ENCODE assay signal across 23 cellular contexts in genomic region chr15:89458440-89458839, GRCh38. TPM values are rescaled to one million over a fixed set of nuclear protein-coding genes. Genes with fewer than 3 reads are reported as not detected.
"Had no signal": no experiment of that assay in that cellular context is flagged by ENCODE, and none has a peak within 500 bp of the region (broad histone marks: within the 10 kb centered on the region; RNA-seq: fewer than 3 reads in every experiment).

No MANE protein-coding gene starts in this region.

- H3K4me1 Mint-ChIP-seq: activated naive CD4-positive, alpha-beta T cell treated with anti-CD3 and anti-CD28 coated beads, Interleukin-2, amount 50 U/mL, for 24 hours had no signal

- DNase-seq: activated CD4-positive, alpha-beta T cell treated with anti-CD3 and anti-CD28 coated beads for 48 hours; activated CD4-positive, alpha-beta T cell treated with anti-CD3 and anti-CD28 coated beads, Interleukin-2, amount 50 U/mL, for 4 hours; activated CD4-positive, CD25-positive, alpha-beta regulatory T cell treated with anti-CD3 and anti-CD28 coated beads, Interleukin-2, amount 50 U/mL, for 72 hours; activated CD8-positive, alpha-beta memory T cell treated with anti-CD3 and anti-CD28 coated beads, Interleukin-2, amount 50 U/mL, for 48 hours; activated CD8-positive, alpha-beta T cell treated with anti-CD3 and anti-CD28 coated beads, Interleukin-2, amount 10 ng/mL, durations not matched to agents 7 days and 5 days; activated T-cell treated with anti-CD3 and anti-CD28 coated beads, Interleukin-2, amount 50 U/mL, for 1 hour; Kasumi-1; KBM-7; NCI-H1105; NCI-H1436; NCI-H1694 treated with DMSO at 0.1 percent for 48 hours; NCI-H2029 treated with DMSO at 0.1 percent for 48 hours; NCI-H510A treated with DMSO at 0.1 percent for 48 hours; NCI-H69; PC-3; SHP77 treated with DMSO at 0.1 percent for 48 hours; T-helper 9 cell had no signal

- FAIRE-seq: RCC 7860 had no signal

- H3K9me3 Mint-ChIP-seq: activated naive CD4-positive, alpha-beta T cell treated with anti-CD3 and anti-CD28 coated beads, Interleukin-2, amount 50 U/mL, for 24 hours had no signal

- H3K4me3 Mint-ChIP-seq: activated CD8-positive, alpha-beta T cell treated with anti-CD3 and anti-CD28 coated beads, Interleukin-2, amount 10 ng/mL, durations not matched to agents 7 days and 5 days; activated naive CD4-positive, alpha-beta T cell treated with anti-CD3 and anti-CD28 coated beads, Interleukin-2, amount 50 U/mL, for 24 hours; central memory CD8-positive, alpha-beta T cell; T-helper 1 cell treated with Interleukin-12 subunit alpha and Interleukin-12 subunit beta and Interleukin-4 antibody, amounts not matched to agents 30 μg/mL and 1 μg/mL, for 36 hours; WTC11 had no signal

- ATAC-seq: activated CD8-positive, alpha-beta T cell treated with anti-CD3 and anti-CD28 coated beads, Interleukin-2, amount 10 ng/mL, durations not matched to agents 7 days and 5 days; PC-3; WTC11 had no signal

- H3K27ac Mint-ChIP-seq: activated CD8-positive, alpha-beta T cell treated with anti-CD3 and anti-CD28 coated beads, Interleukin-2, amount 10 ng/mL, durations not matched to agents 7 days and 5 days; activated naive CD4-positive, alpha-beta T cell treated with anti-CD3 and anti-CD28 coated beads, Interleukin-2, amount 50 U/mL, for 24 hours; T-helper 1 cell treated with Interleukin-12 subunit alpha and Interleukin-12 subunit beta and Interleukin-4 antibody, amounts not matched to agents 30 μg/mL and 1 μg/mL, for 36 hours; WTC11 had no signal

RNA-seq across cellular contexts. Expression of gene RHCG, which starts 37.9 kb away (rescaled TPM):
- total RNA-seq: activated CD8-positive, alpha-beta T cell treated with anti-CD3 and anti-CD28 coated beads, Interleukin-2, amount 10 ng/mL, durations not matched to agents 7 days and 5 days; aorta; PC-3 had no signal
